In genomic region chr3:12186515-12187286, GRCh38 we compare ENCODE assay signal across 14 cellular contexts. TPM values are rescaled to one million over a fixed set of nuclear protein-coding genes. Genes with fewer than 3 reads are reported as not detected.
DNase-seq lines count a peak whose midpoint lies in the region; ATAC-seq and TF ChIP-seq lines count a peak whose summit lies in the region.
"Had no signal": no experiment of that assay in that cellular context is flagged by ENCODE, and none has a peak within 500 bp of the region (broad histone marks: within the 10 kb centered on the region; RNA-seq: fewer than 3 reads in every experiment).

No MANE protein-coding gene starts in this region.

- H3K27ac Mint-ChIP-seq in activated T-helper 17 cell treated with anti-CD3 and anti-CD28 coated beads, Interleukin-2, amount 50 U/mL, for 72 hours, result peak overlapping the region; percentile 84
- H3K27ac Mint-ChIP-seq in naive thymus-derived CD4-positive, alpha-beta T cell, result no peak overlapping the region
- H3K27ac Mint-ChIP-seq: T-helper 17 cell had no signal

- ATAC-seq in left ventricle myocardium superior, result peak; percentile 43
- ATAC-seq in Right ventricle myocardium inferior, result no peak
- no peak for ATAC-seq in activated T-helper 17 cell treated with anti-CD3 and anti-CD28 coated beads, Interleukin-2, amount 50 U/mL, for 72 hours (replicated peaks)
- ATAC-seq in naive thymus-derived CD4-positive, alpha-beta T cell, result peak; percentile 24
- ATAC-seq in GM18868 (IDR thresholded peaks at IDR 0.05; ENCODE audit: unreplicated experiment), result no peak
- no peak for ATAC-seq in HG02588 (IDR thresholded peaks at IDR 0.05; ENCODE audit: unreplicated experiment)

- peak overlapping the region; percentile 50 for H3K4me3 Mint-ChIP-seq in activated T-helper 17 cell treated with anti-CD3 and anti-CD28 coated beads, Interleukin-2, amount 50 U/mL, for 72 hours
- no peak overlapping the region for H3K4me3 Mint-ChIP-seq in naive thymus-derived CD4-positive, alpha-beta T cell

- CTCF ChIA-PET in naive thymus-derived CD4-positive, alpha-beta T cell (lab: Charles Lee), result interaction anchor here (0.6 kb wide), 1 partner anchor 11 kb away, joined by 7 read pairs; no protein-coding TSS in a partner anchor

- no peaks in the 10 kb centered on the region for H3K4me1 ChIP-seq in naive thymus-derived CD4-positive, alpha-beta T cell (ENCODE audit: control insufficient read depth in 2 of 2, insufficient read depth in 2 of 2, low read length in 2 of 2)
- H3K4me1 ChIP-seq in uterus, result peaks cover 0 to 3% of the 10 kb centered on the region in 2 donors

- H3K27me3 Mint-ChIP-seq in activated T-helper 17 cell treated with anti-CD3 and anti-CD28 coated beads, Interleukin-2, amount 50 U/mL, for 72 hours, result peaks cover 3% of the 10 kb centered on the region
- H3K27me3 Mint-ChIP-seq in naive thymus-derived CD4-positive, alpha-beta T cell, result peaks cover 0 to 10% (median 0%) of the 10 kb centered on the region in 5 donors

- H3K36me3 ChIP-seq in naive thymus-derived CD4-positive, alpha-beta T cell (ENCODE audit: control insufficient read depth in 2 of 3, insufficient read depth in 3 of 3, low read length in 3 of 3), result no peaks in the 10 kb centered on the region
- H3K36me3 ChIP-seq in uterus, result no peaks in the 10 kb centered on the region
- H3K36me3 ChIP-seq: Peyer's patch had no signal

- H3K36me3 Mint-ChIP-seq in activated T-helper 17 cell treated with anti-CD3 and anti-CD28 coated beads, Interleukin-2, amount 50 U/mL, for 72 hours (ENCODE audit: low read depth), result peaks cover 6% of the 10 kb centered on the region
- no peaks in the 10 kb centered on the region for H3K36me3 Mint-ChIP-seq in naive thymus-derived CD4-positive, alpha-beta T cell
- H3K36me3 Mint-ChIP-seq: naive B cell had no signal

- peaks cover 16% of the 10 kb centered on the region for H3K4me1 Mint-ChIP-seq in activated T-helper 17 cell treated with anti-CD3 and anti-CD28 coated beads, Interleukin-2, amount 50 U/mL, for 72 hours
- H3K4me1 Mint-ChIP-seq in naive thymus-derived CD4-positive, alpha-beta T cell, result peaks cover 4 to 17% (median 7%) of the 10 kb centered on the region in 7 donors

- H3K27ac ChIP-seq in naive thymus-derived CD4-positive, alpha-beta T cell (ENCODE audit: low read depth, low read length), result no peak overlapping the region
- peak overlapping the region; percentile 58 to 64 for H3K27ac ChIP-seq in uterus

- intact Hi-C loops in left ventricle myocardium superior (cut with micrococcal nuclease), result no loop called here
- intact Hi-C loops in Right ventricle myocardium inferior (cut with DNase I), result no loop called here
- intact Hi-C loops in naive thymus-derived CD4-positive, alpha-beta T cell (cut with micrococcal nuclease), result no loop called here
- intact Hi-C loops in uterus (cut with DNase I; ENCODE audit: low total_unique reads), result no loop called here

- H3K9me3 Mint-ChIP-seq in activated T-helper 17 cell treated with anti-CD3 and anti-CD28 coated beads, Interleukin-2, amount 50 U/mL, for 72 hours, result no peaks in the 10 kb centered on the region
- H3K9me3 Mint-ChIP-seq in naive thymus-derived CD4-positive, alpha-beta T cell, result no peaks in the 10 kb centered on the region
- H3K9me3 Mint-ChIP-seq: HFFc6, naive B cell had no signal

- TF ChIP-seq POLR2A in uterus (IDR thresholded peaks at IDR 0.05), result no peak

- no peaks in the 10 kb centered on the region for H3K27me3 ChIP-seq in naive thymus-derived CD4-positive, alpha-beta T cell (ENCODE audit: control insufficient read depth in 2 of 2, insufficient read depth in 2 of 2, low read length in 2 of 2)
- H3K27me3 ChIP-seq in uterus, result no peaks in the 10 kb centered on the region
- H3K27me3 ChIP-seq: Peyer's patch had no signal

- no peaks in the 10 kb centered on the region for H3K9me3 ChIP-seq in naive thymus-derived CD4-positive, alpha-beta T cell (ENCODE audit: control insufficient read depth in 2 of 3, low read length in 3 of 3)
- no peaks in the 10 kb centered on the region for H3K9me3 ChIP-seq in uterus
- H3K9me3 ChIP-seq: Peyer's patch had no signal

- H3K4me3 ChIP-seq in naive thymus-derived CD4-positive, alpha-beta T cell (ENCODE audit: low read length), result no peak overlapping the region
- no peak overlapping the region for H3K4me3 ChIP-seq in uterus
- H3K4me3 ChIP-seq: Peyer's patch had no signal

- no peak for TF ChIP-seq CTCF in uterus (IDR thresholded peaks at IDR 0.05)

- POLR2A ChIA-PET in naive thymus-derived CD4-positive, alpha-beta T cell (lab: Charles Lee), result no interaction called here

- DNase-seq in left ventricle myocardium superior, result no peak
- DNase-seq in Right ventricle myocardium inferior (ENCODE audit: missing footprints), result no peak
- no peak for DNase-seq in naive thymus-derived CD4-positive, alpha-beta T cell
- DNase-seq in uterus, result no peak
- no peak for DNase-seq in DMS79 (lab: John Stamatoyannopoulos, UW)
- DNase-seq: HFFc6, NCI-H187, NCI-H524, T-helper 17 cell had no signal

RNA-seq across cellular contexts. Expression of gene TIMP4, which starts 28.0 kb away (rescaled TPM):
- total RNA-seq in left ventricle myocardium superior (15.0 TPM), Right ventricle myocardium inferior (23.8 TPM), uterus (10 to 100 TPM in 1 of 4 donors, 1 to 10 TPM in 3; 2.4 to 10.6 (median 4.3) TPM)
- not detected for total RNA-seq in activated T-helper 17 cell treated with anti-CD3 and anti-CD28 coated beads, Interleukin-2, amount 50 U/mL, for 72 hours
- total RNA-seq in naive thymus-derived CD4-positive, alpha-beta T cell, result not detected
- polyA plus RNA-seq in naive thymus-derived CD4-positive, alpha-beta T cell, result under 1 TPM in 1 of 2 donors, not detected in 1; 0.53 TPM
- total RNA-seq: T-helper 17 cell had no signal

Comparison
In these comparisons a context has a peak if more than half of its experiments do, and no peak if none do; other contexts are left out.
1. ATAC-seq: peak in left ventricle myocardium superior (single experiment) and naive thymus-derived CD4-positive, alpha-beta T cell (single experiment); none in Right ventricle myocardium inferior (single experiment), activated T-helper 17 cell treated with anti-CD3 and anti-CD28 coated beads, Interleukin-2, amount 50 U/mL, for 72 hours (single experiment), GM18868 (single experiment) and HG02588 (single experiment).